1 cellular context compared by ENCODE assay signal in the genomic region with DNA sequence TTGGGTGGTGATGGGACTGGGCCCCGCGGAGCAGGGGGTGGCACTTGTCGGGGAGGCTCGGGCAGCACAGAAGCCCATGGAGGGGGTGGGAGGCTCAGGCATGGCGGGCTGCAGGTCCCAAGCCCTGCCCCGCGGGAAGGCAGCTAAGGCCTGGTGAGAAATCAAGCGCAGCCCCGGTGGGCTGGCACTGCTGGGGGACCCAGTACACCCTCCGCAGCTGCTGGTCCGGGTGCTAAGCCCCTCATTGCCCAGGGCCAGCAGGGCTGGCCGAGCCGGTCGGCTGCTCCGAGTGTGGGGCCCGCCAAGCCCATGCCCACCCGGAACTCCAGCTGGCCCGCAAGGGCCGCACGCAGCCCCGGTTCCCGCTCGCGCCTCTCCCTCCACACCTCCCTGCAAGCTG. TPM values are rescaled to one million over a fixed set of nuclear protein-coding genes. Genes with fewer than 3 reads are reported as not detected.
"Had no signal": no experiment of that assay in that cellular context is flagged by ENCODE, and none has a peak within 500 bp of the region (broad histone marks: within the 10 kb centered on the region; RNA-seq: fewer than 3 reads in every experiment).

No MANE protein-coding gene starts in this region.

RNA-seq across cellular contexts. Expression of a gene that starts 30.4 kb away (rescaled TPM):
- polyA plus RNA-seq: GM23248 had no signal
